In the genomic region with DNA sequence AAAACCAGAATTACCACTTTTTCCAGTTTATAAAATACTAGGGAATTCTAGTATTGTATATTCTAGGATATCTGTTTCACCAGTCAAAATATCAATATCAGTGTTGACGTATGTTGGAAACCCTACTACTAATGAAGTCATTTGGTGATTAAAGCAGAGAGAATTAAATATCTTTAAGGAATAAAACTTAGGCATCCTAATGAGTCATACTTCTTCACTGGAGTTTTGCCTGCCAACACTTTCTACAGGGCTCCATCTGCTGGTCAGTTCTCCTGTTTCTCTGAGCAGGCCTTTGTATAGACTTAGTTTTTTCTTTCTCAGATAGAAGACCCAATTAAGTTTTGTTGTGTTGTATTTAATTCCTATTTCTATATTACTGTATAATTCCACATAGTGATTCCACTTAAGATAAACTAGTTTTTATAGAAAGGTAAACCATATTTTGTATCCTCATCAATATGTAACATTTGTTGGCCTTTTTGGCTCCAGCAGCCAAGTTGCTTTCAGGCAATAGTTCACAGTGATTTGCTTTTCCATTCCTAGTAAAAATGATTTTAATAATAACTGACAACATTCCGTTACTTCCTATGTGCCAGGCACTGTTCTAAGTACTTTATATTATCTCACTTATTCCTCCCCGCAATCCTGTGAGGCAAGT, we compare ENCODE assay signal across 8 cellular contexts. TPM values are rescaled to one million over a fixed set of nuclear protein-coding genes. Genes with fewer than 3 reads are reported as not detected.
A peak's percentile ranks its signal among the peaks of the same experiment; 100 is the strongest.
DNase-seq lines count a peak whose midpoint lies in the region; ATAC-seq and TF ChIP-seq lines count a peak whose summit lies in the region.

No MANE protein-coding gene starts in this region.

- peak overlapping the region in 1 of 7 donors; percentile 26 for H3K4me3 Mint-ChIP-seq in CD8-positive, alpha-beta memory T cell
- H3K4me3 Mint-ChIP-seq in activated naive CD4-positive, alpha-beta T cell treated with anti-CD3 and anti-CD28 coated beads for 36 hours = no peak overlapping the region
- no peak overlapping the region for H3K4me3 Mint-ChIP-seq in stimulated activated effector memory CD8-positive, alpha-beta T cell treated with anti-CD3 and anti-CD28 coated beads, Interleukin-12 subunit alpha, Interleukin-12 subunit beta, amount 100 ng/mL, for 72 hours
- H3K4me3 Mint-ChIP-seq in activated T-helper 2 cell treated with anti-CD3 and anti-CD28 coated beads, Interferon-gamma antibody, Interleukin-2, Interleukin-4, amounts not matched to agents 10 μg/mL and 5 μg/mL and 100 μg/mL, durations not matched to agents 14 hours and 24 hours and 36 hours (ENCODE audit: low read depth) = no peak overlapping the region

- TF ChIP-seq POLR2A in HCT116 (IDR thresholded peaks at IDR 0.05; ENCODE audit: borderline replicate concordance, extremely low read depth, insufficient read depth, insufficient read length) (no peak), prostate gland (IDR thresholded peaks at IDR 0.05) (no peak)

- H3K4me3 ChIP-seq in CD8-positive, alpha-beta memory T cell (ENCODE audit: low read length) = no peak overlapping the region
- no peak overlapping the region for H3K4me3 ChIP-seq in HCT116 (replicated peaks in 1 of 2; ENCODE audit: low read depth in 1 of 2, low read length in 2 of 2)
- H3K4me3 ChIP-seq in OCI-LY3 (ENCODE audit: low read length) = no peak overlapping the region
- no peak overlapping the region for H3K4me3 ChIP-seq in prostate gland

- H3K27ac ChIP-seq in CD8-positive, alpha-beta memory T cell (ENCODE audit: low read depth, low read length) = no peak overlapping the region
- H3K27ac ChIP-seq in HCT116 (ENCODE audit: low read depth, low read length) (no peak overlapping the region), OCI-LY3 (ENCODE audit: low read length) (no peak overlapping the region), prostate gland (no peak overlapping the region)

- peaks cover 29 to 63% (median 47%) of the 10 kb centered on the region in 3 donors for H3K4me1 Mint-ChIP-seq in CD8-positive, alpha-beta memory T cell
- H3K4me1 Mint-ChIP-seq in activated naive CD4-positive, alpha-beta T cell treated with anti-CD3 and anti-CD28 coated beads for 36 hours (ENCODE audit: low read depth) = peaks cover 48% of the 10 kb centered on the region
- peaks cover 30% of the 10 kb centered on the region for H3K4me1 Mint-ChIP-seq in stimulated activated effector memory CD8-positive, alpha-beta T cell treated with anti-CD3 and anti-CD28 coated beads, Interleukin-12 subunit alpha, Interleukin-12 subunit beta, amount 100 ng/mL, for 72 hours
- peaks cover 36% of the 10 kb centered on the region for H3K4me1 Mint-ChIP-seq in activated T-helper 2 cell treated with anti-CD3 and anti-CD28 coated beads, Interferon-gamma antibody, Interleukin-2, Interleukin-4, amounts not matched to agents 10 μg/mL and 5 μg/mL and 100 μg/mL, durations not matched to agents 14 hours and 24 hours and 36 hours (ENCODE audit: low read depth)

- no peaks in the 10 kb centered on the region for H3K9me3 Mint-ChIP-seq in CD8-positive, alpha-beta memory T cell
- H3K9me3 Mint-ChIP-seq in activated naive CD4-positive, alpha-beta T cell treated with anti-CD3 and anti-CD28 coated beads for 36 hours = no peaks in the 10 kb centered on the region
- no peaks in the 10 kb centered on the region for H3K9me3 Mint-ChIP-seq in stimulated activated effector memory CD8-positive, alpha-beta T cell treated with anti-CD3 and anti-CD28 coated beads, Interleukin-12 subunit alpha, Interleukin-12 subunit beta, amount 100 ng/mL, for 72 hours
- H3K9me3 Mint-ChIP-seq in activated T-helper 2 cell treated with anti-CD3 and anti-CD28 coated beads, Interferon-gamma antibody, Interleukin-2, Interleukin-4, amounts not matched to agents 10 μg/mL and 5 μg/mL and 100 μg/mL, durations not matched to agents 14 hours and 24 hours and 36 hours = no peaks in the 10 kb centered on the region

- H3K27me3 Mint-ChIP-seq in CD8-positive, alpha-beta memory T cell = no peaks in the 10 kb centered on the region
- no peaks in the 10 kb centered on the region for H3K27me3 Mint-ChIP-seq in activated naive CD4-positive, alpha-beta T cell treated with anti-CD3 and anti-CD28 coated beads for 36 hours (ENCODE audit: low read depth)
- no peaks in the 10 kb centered on the region for H3K27me3 Mint-ChIP-seq in activated T-helper 2 cell treated with anti-CD3 and anti-CD28 coated beads, Interferon-gamma antibody, Interleukin-2, Interleukin-4, amounts not matched to agents 10 μg/mL and 5 μg/mL and 100 μg/mL, durations not matched to agents 14 hours and 24 hours and 36 hours (ENCODE audit: low read depth)

- WGBS in prostate gland = 49% methylated on average over 3 of the region's 3 CpGs

- DNase-seq in CD8-positive, alpha-beta memory T cell = peak; percentile 17 to 63 (median 43)
- DNase-seq in HCT116 (ENCODE audit: low read depth, low spot score) (peak; percentile 63), globus pallidus (ENCODE audit: low spot score) (peak; percentile 75), prostate gland (ENCODE audit: low spot score) (peak; percentile 80)
- DNase-seq in activated naive CD4-positive, alpha-beta T cell treated with anti-CD3 and anti-CD28 coated beads for 36 hours = peak; percentile 70
- no peak for DNase-seq in stimulated activated effector memory CD8-positive, alpha-beta T cell treated with anti-CD3 and anti-CD28 coated beads, Interleukin-12 subunit alpha, Interleukin-12 subunit beta, amount 100 ng/mL, for 72 hours (ENCODE audit: low spot score in 2 of 2)
- no peak for DNase-seq in activated T-helper 2 cell treated with anti-CD3 and anti-CD28 coated beads, Interferon-gamma antibody, Interleukin-2, Interleukin-4, amounts not matched to agents 10 μg/mL and 5 μg/mL and 100 μg/mL, durations not matched to agents 14 hours and 24 hours and 36 hours (ENCODE audit: low spot score)

- peaks cover 20% of the 10 kb centered on the region for H3K4me1 ChIP-seq in CD8-positive, alpha-beta memory T cell (ENCODE audit: insufficient read depth, low read length)
- H3K4me1 ChIP-seq in HCT116 (ENCODE audit: control insufficient read depth in 1 of 2, insufficient read depth in 2 of 2, low read length in 2 of 2) (peaks cover 17 to 37% of the 10 kb centered on the region in 2 experiments; a peak in 3 of 4 replicates), OCI-LY3 (ENCODE audit: low read length) (peaks cover 29% of the 10 kb centered on the region), prostate gland (replicated peaks) (no peaks in the 10 kb centered on the region)

- ATAC-seq in HCT116 = no peak
- no peak for ATAC-seq in stimulated activated effector memory CD8-positive, alpha-beta T cell treated with anti-CD3 and anti-CD28 coated beads, Interleukin-12 subunit alpha, Interleukin-12 subunit beta, amount 100 ng/mL, for 72 hours

- no peak overlapping the region for H3K4me2 ChIP-seq in HCT116 (ENCODE audit: low read length)
- H3K4me2 ChIP-seq in OCI-LY3 (ENCODE audit: low read length) = peak overlapping the region; percentile 12

- peaks cover 3 to 14% (median 4%) of the 10 kb centered on the region in 3 donors for H3K36me3 Mint-ChIP-seq in CD8-positive, alpha-beta memory T cell
- H3K36me3 Mint-ChIP-seq in activated naive CD4-positive, alpha-beta T cell treated with anti-CD3 and anti-CD28 coated beads for 36 hours (ENCODE audit: low read depth) = no peaks in the 10 kb centered on the region
- peaks cover 15% of the 10 kb centered on the region for H3K36me3 Mint-ChIP-seq in stimulated activated effector memory CD8-positive, alpha-beta T cell treated with anti-CD3 and anti-CD28 coated beads, Interleukin-12 subunit alpha, Interleukin-12 subunit beta, amount 100 ng/mL, for 72 hours
- peaks cover 3% of the 10 kb centered on the region for H3K36me3 Mint-ChIP-seq in activated T-helper 2 cell treated with anti-CD3 and anti-CD28 coated beads, Interferon-gamma antibody, Interleukin-2, Interleukin-4, amounts not matched to agents 10 μg/mL and 5 μg/mL and 100 μg/mL, durations not matched to agents 14 hours and 24 hours and 36 hours (ENCODE audit: low read depth)

- no peaks in the 10 kb centered on the region for H3K9me2 ChIP-seq in HCT116 (ENCODE audit: insufficient read depth)

- intact Hi-C loops in HCT116 (cut with micrococcal nuclease) (loop anchor here (1.0 to 10.0 kb wide), 3 partner anchors 88 to 290 kb away; partner anchors contain the start of gene FAM241A), prostate gland (cut with DNase I) (loop anchor here (5.0 kb wide), 3 partner anchors 52 to 1613 kb away; partner anchors contain the start of genes LARP7, PITX2, TIFA and ZGRF1)
- intact Hi-C loops in activated naive CD4-positive, alpha-beta T cell treated with anti-CD3 and anti-CD28 coated beads for 36 hours (cut with micrococcal nuclease) = loop anchor here (1.0 to 10.0 kb wide), 5 partner anchors 21 to 530 kb away; no protein-coding TSS in a partner anchor
- intact Hi-C loops in activated T-helper 2 cell treated with anti-CD3 and anti-CD28 coated beads, Interferon-gamma antibody, Interleukin-2, Interleukin-4, amounts not matched to agents 10 μg/mL and 5 μg/mL and 100 μg/mL, durations not matched to agents 14 hours and 24 hours and 36 hours (cut with micrococcal nuclease) = loop anchor here (1.0 to 5.0 kb wide), 4 partner anchors 53 to 282 kb away; partner anchors contain the start of gene NEUROG2

- TF ChIP-seq CTCF in HCT116 (IDR thresholded peaks at IDR 0.05 in 2 of 3, conservative IDR thresholded peaks at IDR 0.05 in 1 of 3; ENCODE audit: borderline replicate concordance in 1 of 3, insufficient read depth in 1 of 3, low read depth in 2 of 3, low read length in 2 of 3) = peak; percentile 78 to 81 (median 79)
- peak; percentile 91 for TF ChIP-seq CTCF in OCI-LY3 (IDR thresholded peaks at IDR 0.05; ENCODE audit: low read depth, low read length)
- TF ChIP-seq CTCF in prostate gland (IDR thresholded peaks at IDR 0.05) = peak; percentile 28 to 74 (median 72)

- POLR2A ChIA-PET in CD8-positive, alpha-beta memory T cell (lab: Charles Lee) = no interaction called here
- POLR2A ChIA-PET in HCT116 (lab: Charles Lee) = no interaction called here

- H4K20me1 ChIP-seq in HCT116 (ENCODE audit: insufficient read depth) = peaks cover 9% of the 10 kb centered on the region; the same call in 1 of the 2 replicates
- peaks cover 31% of the 10 kb centered on the region for H4K20me1 ChIP-seq in OCI-LY3 (ENCODE audit: insufficient read depth, low read length)

- no TSS peak for BruUV-seq in HCT116 (replicated peaks; lab: Mats Ljungman, UMichigan)

- peak overlapping the region in 3 of 8 donors; percentile 5 to 70 (median 12) for H3K27ac Mint-ChIP-seq in CD8-positive, alpha-beta memory T cell
- H3K27ac Mint-ChIP-seq in activated naive CD4-positive, alpha-beta T cell treated with anti-CD3 and anti-CD28 coated beads for 36 hours = no peak overlapping the region
- H3K27ac Mint-ChIP-seq in stimulated activated effector memory CD8-positive, alpha-beta T cell treated with anti-CD3 and anti-CD28 coated beads, Interleukin-12 subunit alpha, Interleukin-12 subunit beta, amount 100 ng/mL, for 72 hours = no peak overlapping the region
- no peak overlapping the region for H3K27ac Mint-ChIP-seq in activated T-helper 2 cell treated with anti-CD3 and anti-CD28 coated beads, Interferon-gamma antibody, Interleukin-2, Interleukin-4, amounts not matched to agents 10 μg/mL and 5 μg/mL and 100 μg/mL, durations not matched to agents 14 hours and 24 hours and 36 hours

- H3K27me3 ChIP-seq in CD8-positive, alpha-beta memory T cell (ENCODE audit: insufficient read depth, low read length, poor library complexity, severe bottlenecking) = no peaks in the 10 kb centered on the region
- H3K27me3 ChIP-seq in HCT116 (ENCODE audit: insufficient read depth, low read length) (no peaks in the 10 kb centered on the region), OCI-LY3 (ENCODE audit: low read depth, low read length) (no peaks in the 10 kb centered on the region), prostate gland (replicated peaks; ENCODE audit: insufficient read depth) (no peaks in the 10 kb centered on the region)

- no peaks in the 10 kb centered on the region for H3K9me3 ChIP-seq in CD8-positive, alpha-beta memory T cell (ENCODE audit: low read length)
- H3K9me3 ChIP-seq in HCT116 (ENCODE audit: control insufficient read depth in 1 of 2, insufficient read depth in 1 of 2, low read depth in 1 of 2, low read length in 2 of 2) = no peaks in the 10 kb centered on the region
- H3K9me3 ChIP-seq in OCI-LY3 (ENCODE audit: insufficient read depth, low read length) = no peaks in the 10 kb centered on the region
- no peaks in the 10 kb centered on the region for H3K9me3 ChIP-seq in prostate gland

- H2AFZ ChIP-seq in HCT116 (ENCODE audit: low read depth, low read length, poor library complexity, severe bottlenecking) (no peak overlapping the region), OCI-LY3 (ENCODE audit: low read depth, low read length) (no peak overlapping the region)

- CTCF ChIA-PET in CD8-positive, alpha-beta memory T cell (lab: Charles Lee) = interaction anchor here (0.8 to 3.8 kb wide), 14 partner anchors 13 to 530 kb away, joined by 3 to 23 read pairs (median 4); partner anchors contain the start of gene TIFA
- CTCF ChIA-PET in HCT116 (lab: Charles Lee) = interaction anchor here (1.7 to 1.8 kb wide), 2 partner anchors 135 to 136 kb away, joined by 11 to 13 read pairs; no protein-coding TSS in a partner anchor
- CTCF ChIA-PET in activated naive CD4-positive, alpha-beta T cell treated with anti-CD3 and anti-CD28 coated beads for 36 hours (lab: Charles Lee) = interaction anchor here (0.6 to 8.2 kb wide), 23 partner anchors 8 to 717 kb away, joined by 3 to 115 read pairs (median 3); no protein-coding TSS in a partner anchor

- RAD21 ChIA-PET in HCT116 (lab: Charles Lee; ENCODE audit: low non-redundant PET in 1 of 2, low total read pairs in 2 of 2, uncharacterized antibody in 2 of 2, unreplicated experiment in 2 of 2) = no interaction called here

- peak; percentile 84 for TF ChIP-seq RAD21 in HCT116 (IDR thresholded peaks at IDR 0.05; ENCODE audit: low read depth)

- no peaks in the 10 kb centered on the region for H3K36me3 ChIP-seq in CD8-positive, alpha-beta memory T cell (ENCODE audit: insufficient read depth, low read length)
- no peaks in the 10 kb centered on the region for H3K36me3 ChIP-seq in HCT116 (ENCODE audit: control insufficient read depth in 1 of 2, insufficient read depth in 2 of 2, low read length in 2 of 2)
- no peaks in the 10 kb centered on the region for H3K36me3 ChIP-seq in OCI-LY3 (replicated peaks; ENCODE audit: low read depth, low read length)
- H3K36me3 ChIP-seq in prostate gland = no peaks in the 10 kb centered on the region

- H3K79me2 ChIP-seq in HCT116 (ENCODE audit: insufficient read depth, low read length) (peaks cover 85% of the 10 kb centered on the region), OCI-LY3 (ENCODE audit: low read length) (peaks cover 86% of the 10 kb centered on the region)

- H3K9ac ChIP-seq in HCT116 (ENCODE audit: low read length) = no peak overlapping the region
- no peak overlapping the region for H3K9ac ChIP-seq in OCI-LY3 (ENCODE audit: low read length)

RNA-seq across cellular contexts. Expression of gene AP1AR, which starts 3.5 kb away (rescaled TPM):
- total RNA-seq in CD8-positive, alpha-beta memory T cell = 10 to 100 TPM; 23.2 to 27.1 TPM
- polyA plus RNA-seq in CD8-positive, alpha-beta memory T cell = 27.5 TPM
- 56.7 TPM for total RNA-seq in HCT116 (2021; ENCODE audit: unreplicated experiment)
- polyA plus RNA-seq in HCT116 (2012) = 17.8 and 21.3 TPM in 2 replicates
- 10 to 100 TPM; 14.7 to 15.2 TPM for total RNA-seq in activated naive CD4-positive, alpha-beta T cell treated with anti-CD3 and anti-CD28 coated beads for 36 hours
- 10 to 100 TPM; 15.3 to 24.3 TPM for total RNA-seq in prostate gland
- total RNA-seq in activated T-helper 2 cell treated with anti-CD3 and anti-CD28 coated beads, Interferon-gamma antibody, Interleukin-2, Interleukin-4, amounts not matched to agents 10 μg/mL and 5 μg/mL and 100 μg/mL, durations not matched to agents 14 hours and 24 hours and 36 hours = 19.3 and 21.7 TPM in 2 replicates

RNA-seq across cellular contexts. Expression of gene TIFA, which starts 50.6 kb away (rescaled TPM):
- total RNA-seq in CD8-positive, alpha-beta memory T cell = 10 to 100 TPM; 33.6 to 34.7 TPM
- 48.8 TPM for polyA plus RNA-seq in CD8-positive, alpha-beta memory T cell
- 29.2 TPM for total RNA-seq in HCT116 (2021; ENCODE audit: unreplicated experiment)
- 5.8 and 10.2 TPM in 2 replicates for polyA plus RNA-seq in HCT116 (2012)
- total RNA-seq in activated naive CD4-positive, alpha-beta T cell treated with anti-CD3 and anti-CD28 coated beads for 36 hours = 10 to 100 TPM; 60.4 to 65.4 TPM
- 10 to 100 TPM in 1 of 2 donors, 1 to 10 TPM in 1; 2.3 to 16.3 TPM for total RNA-seq in prostate gland
- 10.1 and 10.4 TPM in 2 replicates for total RNA-seq in activated T-helper 2 cell treated with anti-CD3 and anti-CD28 coated beads, Interferon-gamma antibody, Interleukin-2, Interleukin-4, amounts not matched to agents 10 μg/mL and 5 μg/mL and 100 μg/mL, durations not matched to agents 14 hours and 24 hours and 36 hours

Comparison
In these comparisons a context has a peak if more than half of its experiments do, and no peak if none do; other contexts are left out.
1. DNase-seq: peak in CD8-positive, alpha-beta memory T cell (5 of 5), HCT116 (single experiment), activated naive CD4-positive, alpha-beta T cell treated with anti-CD3 and anti-CD28 coated beads for 36 hours (single experiment), globus pallidus (single experiment) and prostate gland (single experiment); none in stimulated activated effector memory CD8-positive, alpha-beta T cell treated with anti-CD3 and anti-CD28 coated beads, Interleukin-12 subunit alpha, Interleukin-12 subunit beta, amount 100 ng/mL, for 72 hours (0 of 2) and activated T-helper 2 cell treated with anti-CD3 and anti-CD28 coated beads, Interferon-gamma antibody, Interleukin-2, Interleukin-4, amounts not matched to agents 10 μg/mL and 5 μg/mL and 100 μg/mL, durations not matched to agents 14 hours and 24 hours and 36 hours (single experiment).
2. Peak in every context shown above with its lines, with median percentiles within 50 percentile points of each other: CTCF ChIP-seq.